Comparison of ENCODE assay signal across 27 cellular contexts in the genomic region with DNA sequence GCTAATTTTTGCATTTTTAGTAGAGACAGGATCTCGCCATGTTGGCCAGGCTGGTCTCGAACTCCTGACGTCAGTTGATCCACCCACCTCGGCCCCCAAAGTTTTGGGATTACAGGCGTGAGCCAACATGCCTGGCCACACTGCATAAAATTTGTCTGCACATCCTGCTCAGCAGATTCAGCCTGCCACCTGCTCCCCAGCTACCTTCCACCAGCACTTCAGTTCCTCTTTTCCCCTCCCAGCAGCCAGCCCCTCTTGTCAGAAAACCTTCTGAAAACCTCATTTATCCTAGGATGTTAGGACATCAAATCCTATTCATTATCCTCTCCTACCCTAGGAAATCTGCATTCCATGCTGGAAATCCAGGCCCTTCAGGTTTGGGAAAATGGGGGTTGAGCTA.
A peak's percentile ranks its signal among the peaks of the same experiment; 100 is the strongest.
DNase-seq lines count a peak whose midpoint lies in the region; ATAC-seq, FAIRE-seq and TF ChIP-seq lines count a peak whose summit lies in the region.
"Had no signal": no experiment of that assay in that cellular context is flagged by ENCODE, and none has a peak within 500 bp of the region (broad histone marks: within the 10 kb centered on the region; RNA-seq: fewer than 3 reads in every experiment).

No MANE protein-coding gene starts in this region.

- H3K9me3 ChIP-seq in GM12878 (replicated peaks; ENCODE audit: control insufficient read depth, insufficient read depth, low read length) = no peaks in the 10 kb centered on the region
- H3K9me3 ChIP-seq: BE2C, SK-N-SH had no signal

- H3K36me3 ChIP-seq in GM12878 (ENCODE audit: control insufficient read depth in 2 of 2, insufficient read depth in 2 of 2, low read length in 1 of 2) = no peaks in the 10 kb centered on the region
- H3K36me3 ChIP-seq: BE2C had no signal

- H3K36me3 Mint-ChIP-seq in stimulated activated memory B cell treated with anti-CD40 and anti-IgM and Interleukin-4, amounts not matched to agents 10 μg/mL and 1 μg/mL and 100 μg/mL, for 72 hours = no peaks in the 10 kb centered on the region
- no peaks in the 10 kb centered on the region for H3K36me3 Mint-ChIP-seq in activated naive CD4-positive, alpha-beta T cell treated with anti-CD3 and anti-CD28 coated beads, Interleukin-2, amount 50 U/mL, for 72 hours
- H3K36me3 Mint-ChIP-seq: CD4-positive, CD25-positive, alpha-beta regulatory T cell had no signal

- FAIRE-seq in GM12878 (lab: Jason Lieb, UNC) = peak; percentile 52
- FAIRE-seq: A204.1, GM12892 had no signal

- peak overlapping the region; percentile 6 for H3K27ac Mint-ChIP-seq in stimulated activated memory B cell treated with anti-CD40 and anti-IgM and Interleukin-4, amounts not matched to agents 10 μg/mL and 1 μg/mL and 100 μg/mL, for 72 hours
- H3K27ac Mint-ChIP-seq in activated naive CD4-positive, alpha-beta T cell treated with anti-CD3 and anti-CD28 coated beads, Interleukin-2, amount 50 U/mL, for 72 hours = no peak overlapping the region
- H3K27ac Mint-ChIP-seq: CD4-positive, CD25-positive, alpha-beta regulatory T cell had no signal

- TF ChIP-seq POLR2A in NB4 (IDR thresholded peaks at IDR 0.05; ENCODE audit: extremely low read depth, insufficient read length) = no peak
- no peak for TF ChIP-seq POLR2A in GM12878 (IDR thresholded peaks at IDR 0.05; ENCODE audit: low read depth, low read length)

- H3K4me3 ChIP-seq in NB4 (ENCODE audit: low read depth, low read length) (no peak overlapping the region), GM12878 (no peak overlapping the region)

- no peaks in the 10 kb centered on the region for H3K27me3 Mint-ChIP-seq in stimulated activated memory B cell treated with anti-CD40 and anti-IgM and Interleukin-4, amounts not matched to agents 10 μg/mL and 1 μg/mL and 100 μg/mL, for 72 hours

- CTCF ChIA-PET in GM12878 (lab: Yijun Ruan, JAX) = interaction anchor here (0.8 to 2.1 kb wide), 7 partner anchors 18 to 80 kb away, joined by 3 to 9 read pairs (median 3); no protein-coding TSS in a partner anchor

- no peaks in the 10 kb centered on the region for H4K20me1 ChIP-seq in GM12878 (ENCODE audit: control insufficient read depth, insufficient read depth)

- peak; percentile 63 for ATAC-seq in GM12878
- ATAC-seq in stimulated activated memory B cell treated with anti-CD40 and anti-IgM and Interleukin-4, amounts not matched to agents 10 μg/mL and 1 μg/mL and 100 μg/mL, for 72 hours = peak; percentile 67
- ATAC-seq in activated naive CD4-positive, alpha-beta T cell treated with anti-CD3 and anti-CD28 coated beads, Interleukin-2, amount 50 U/mL, for 72 hours = no peak
- ATAC-seq: HCT116, PC-3 had no signal

- no peak overlapping the region for H3K4me3 Mint-ChIP-seq in stimulated activated memory B cell treated with anti-CD40 and anti-IgM and Interleukin-4, amounts not matched to agents 10 μg/mL and 1 μg/mL and 100 μg/mL, for 72 hours
- H3K4me3 Mint-ChIP-seq: CD4-positive, CD25-positive, alpha-beta regulatory T cell had no signal

- no TSS peak for BruUV-seq in GM12878 (replicated peaks; lab: Mats Ljungman, UMichigan)

- RAD21 ChIA-PET in GM12878 (lab: Charles Lee; ENCODE audit: unreplicated experiment) = interaction anchor here (0.6 to 2.3 kb wide), 10 partner anchors 47 to 183 kb away, joined by 3 to 7 read pairs (median 4); no protein-coding TSS in a partner anchor

- H3K4me1 Mint-ChIP-seq in stimulated activated memory B cell treated with anti-CD40 and anti-IgM and Interleukin-4, amounts not matched to agents 10 μg/mL and 1 μg/mL and 100 μg/mL, for 72 hours = peaks cover 12% of the 10 kb centered on the region
- H3K4me1 Mint-ChIP-seq: CD4-positive, CD25-positive, alpha-beta regulatory T cell had no signal

- no peak overlapping the region; the same call in 1 of the 2 replicates for H3K4me2 ChIP-seq in GM12878 (ENCODE audit: control insufficient read depth, insufficient read depth)
- H3K4me2 ChIP-seq: KMS-11, SK-N-SH had no signal

- H2AFZ ChIP-seq in GM12878 (ENCODE audit: control insufficient read depth, low read depth, low read length) = no peak overlapping the region

- no peak overlapping the region for H3K9ac ChIP-seq in GM12878 (ENCODE audit: control insufficient read depth, insufficient read depth, low read length)
- H3K9ac ChIP-seq: KMS-11, SK-N-SH had no signal

- intact Hi-C loops in GM12878 (cut with micrococcal nuclease; ENCODE audit: unreplicated experiment) = no loop called here

- H3K9me3 Mint-ChIP-seq in stimulated activated memory B cell treated with anti-CD40 and anti-IgM and Interleukin-4, amounts not matched to agents 10 μg/mL and 1 μg/mL and 100 μg/mL, for 72 hours = no peaks in the 10 kb centered on the region
- no peaks in the 10 kb centered on the region for H3K9me3 Mint-ChIP-seq in activated naive CD4-positive, alpha-beta T cell treated with anti-CD3 and anti-CD28 coated beads, Interleukin-2, amount 50 U/mL, for 72 hours
- H3K9me3 Mint-ChIP-seq: CD4-positive, CD25-positive, alpha-beta regulatory T cell had no signal

- TF ChIP-seq CTCF in NB4 (IDR thresholded peaks at IDR 0.05; ENCODE audit: low read depth, low read length) (no peak), GM12878 (IDR thresholded peaks at IDR 0.05 in 2 of 3, conservative IDR thresholded peaks at IDR 0.05 in 1 of 3; ENCODE audit: control insufficient read depth in 2 of 3, extremely low read depth in 1 of 3, insufficient read depth in 1 of 3, low read depth in 3 of 3, low read length in 3 of 3) (no peak)

- in situ Hi-C loops in GM12878 (cut with MboI) = no loop called here

- H3K27ac ChIP-seq in GM12878 (ENCODE audit: control insufficient read depth, insufficient read depth) = no peak overlapping the region
- H3K27ac ChIP-seq: KMS-11, RWPE1 had no signal

- WGBS in GM12878 (ENCODE audit: insufficient coverage, insufficient replicate concordance, low lambda C conversion rate, missing lambda C conversion rate) = 5% methylated on average over 4 of the region's 5 CpGs

- H3K4me1 ChIP-seq in GM12878 (ENCODE audit: control insufficient read depth, insufficient read depth, low read length) = peaks cover 7% of the 10 kb centered on the region

- SMC1A ChIA-PET in GM12878 (lab: Charles Lee; ENCODE audit: uncharacterized antibody, unreplicated experiment) = interaction anchor here (0.8 to 2.3 kb wide), 8 partner anchors 46 to 75 kb away, joined by 3 to 8 read pairs (median 5); no protein-coding TSS in a partner anchor

- H3K27me3 ChIP-seq in GM12878 (replicated peaks in 1 of 2; ENCODE audit: control insufficient read depth in 2 of 2, insufficient read depth in 2 of 2, low read length in 1 of 2) = no peaks in the 10 kb centered on the region
- H3K27me3 ChIP-seq: BE2C had no signal

- H3K79me2 ChIP-seq in GM12878 (ENCODE audit: control insufficient read depth, insufficient read depth, low read length) = no peaks in the 10 kb centered on the region

- POLR2A ChIA-PET in GM12878 (lab: Charles Lee) = interaction anchor here (0.5 kb wide), 1 partner anchor 538 kb away, joined by 4 read pairs; no protein-coding TSS in a partner anchor

- TF ChIP-seq EP300 in GM12878 (IDR thresholded peaks at IDR 0.05; ENCODE audit: borderline replicate concordance in 1 of 2, control insufficient read depth in 1 of 2, low read depth in 2 of 2, low read length in 2 of 2) = peak in 1 of 2 experiments; percentile 23; a peak in 1 of 4 replicates

- DNase-seq in NOMO-1 treated with DMSO at 0.1 percent for 48 hours (lab: John Stamatoyannopoulos, UW; ENCODE audit: unreplicated experiment) (peak; percentile 25), NOMO-1 (lab: John Stamatoyannopoulos, UW; ENCODE audit: unreplicated experiment in 2 of 2) (no peak), NB4 (ENCODE audit: low read depth) (peak; percentile 45), GM12878 (ENCODE audit: low read depth, low spot score) (no peak), OCI-M1 (lab: John Stamatoyannopoulos, UW) (no peak), AG08395 (ENCODE audit: low spot score) (no peak)
- no peak for DNase-seq in activated naive CD4-positive, alpha-beta T cell treated with anti-CD3 and anti-CD28 coated beads, Interleukin-2, amount 50 U/mL, for 72 hours (ENCODE audit: low spot score in 2 of 2)
- DNase-seq: BE2C; CD4-positive, CD25-positive, alpha-beta regulatory T cell; EL; GOT3; NCI-H1048; NCI-H146; NCI-H2029; NCI-H345; NCI-H524; NCI-H82; PC-3; SIG-M5; SK-N-SH; T-helper 1 cell had no signal

- no peak for TF ChIP-seq RAD21 in GM12878 (IDR thresholded peaks at IDR 0.05; ENCODE audit: insufficient read depth, low read depth, low read length)

TF ChIP-seq in GM12878, 131 proteins besides CTCF, POLR2A, EP300 and RAD21:
- TF ChIP-seq SMC3 (IDR thresholded peaks at IDR 0.05; ENCODE audit: borderline replicate concordance, low read length) (no peak), TCF3 (IDR thresholded peaks at IDR 0.05; ENCODE audit: borderline replicate concordance, insufficient read depth, low read depth, low read length) (peak; percentile 26; the same call in 1 of the 2 replicates), MTA2 (IDR thresholded peaks at IDR 0.05; ENCODE audit: low read depth) (0 out of 2 replicates have a peak, but pooled peaks have one; percentile 22), HDAC2 (IDR thresholded peaks at IDR 0.05) (no peak), IKZF2 (IDR thresholded peaks at IDR 0.05) (peak; percentile 52 to 54; a peak in 3 of 4 replicates), BHLHE40 (IDR thresholded peaks at IDR 0.05; ENCODE audit: borderline replicate concordance in 1 of 2, low read depth in 2 of 2, low read length in 1 of 2) (peak in 1 of 2 experiments; percentile 13; a peak in 1 of 4 replicates), BMI1 (IDR thresholded peaks at IDR 0.05; ENCODE audit: borderline replicate concordance) (no peak), IKZF1 (conservative IDR thresholded peaks at IDR 0.05) (peak; percentile 51), MEF2B (IDR thresholded peaks at IDR 0.05; ENCODE audit: partially characterized antibody, poor library complexity, severe bottlenecking) (no peak), LARP7 (IDR thresholded peaks at IDR 0.05) (0 out of 2 replicates have a peak, but pooled peaks have one; percentile 32), ASH2L (IDR thresholded peaks at IDR 0.05; ENCODE audit: borderline replicate concordance, low read depth) (no peak), IRF3 (IDR thresholded peaks at IDR 0.05) (no peak), SPI1 (IDR thresholded peaks at IDR 0.05; ENCODE audit: borderline replicate concordance, insufficient read depth, low read depth, low read length) (peak; percentile 91)

Comparison
In these comparisons a context has a peak if more than half of its experiments do, and no peak if none do; other contexts are left out.
1. DNase-seq: peak in NOMO-1 treated with DMSO at 0.1 percent for 48 hours (single experiment) and NB4 (single experiment); none in NOMO-1 (0 of 2), GM12878 (single experiment), activated naive CD4-positive, alpha-beta T cell treated with anti-CD3 and anti-CD28 coated beads, Interleukin-2, amount 50 U/mL, for 72 hours (0 of 2), OCI-M1 (single experiment) and AG08395 (single experiment).
2. ATAC-seq: peak in GM12878 (single experiment) and stimulated activated memory B cell treated with anti-CD40 and anti-IgM and Interleukin-4, amounts not matched to agents 10 μg/mL and 1 μg/mL and 100 μg/mL, for 72 hours (single experiment); none in activated naive CD4-positive, alpha-beta T cell treated with anti-CD3 and anti-CD28 coated beads, Interleukin-2, amount 50 U/mL, for 72 hours (0 of 2).